ENCODE assay signal across 21 cellular contexts in the genomic region with DNA sequence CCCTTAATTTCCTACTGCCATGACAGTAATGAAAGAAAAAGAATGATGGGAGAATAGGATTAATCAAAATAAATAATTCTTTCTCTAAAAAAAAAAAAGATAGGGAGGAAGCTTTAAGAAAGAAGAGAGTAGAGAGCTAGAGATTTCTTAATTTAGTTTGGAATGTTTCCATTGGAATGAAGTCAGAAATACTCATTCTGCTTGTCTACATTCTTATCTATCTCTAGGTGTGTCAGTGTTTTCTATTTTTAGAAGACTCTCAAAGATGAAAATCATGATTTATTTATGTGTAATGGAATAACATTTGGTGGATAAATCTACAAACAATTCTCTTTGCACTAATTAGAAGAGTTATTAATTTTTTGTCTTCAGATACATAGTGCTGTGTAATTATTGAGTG. TPM values are rescaled to one million over a fixed set of nuclear protein-coding genes. Genes with fewer than 3 reads are reported as not detected.
DNase-seq lines count a peak whose midpoint lies in the region; ATAC-seq, FAIRE-seq and TF ChIP-seq lines count a peak whose summit lies in the region.
"Had no signal": no experiment of that assay in that cellular context is flagged by ENCODE, and none has a peak within 500 bp of the region (broad histone marks: within the 10 kb centered on the region; RNA-seq: fewer than 3 reads in every experiment).

No MANE protein-coding gene starts in this region.

- TF ChIP-seq CTCF in fibroblast of lung (conservative IDR thresholded peaks at IDR 0.05 in 1 of 2, IDR thresholded peaks at IDR 0.05 in 1 of 2; ENCODE audit: low read depth in 1 of 2, low read length in 2 of 2) (no peak), parathyroid adenoma (IDR thresholded peaks at IDR 0.05) (no peak), WTC11 (IDR thresholded peaks at IDR 0.05) (no peak)

- no peaks in the 10 kb centered on the region for H3K36me3 ChIP-seq in fibroblast of lung (ENCODE audit: control insufficient read depth, insufficient read depth, low read length)
- H3K36me3 ChIP-seq in parathyroid adenoma (ENCODE audit: control insufficient read depth, insufficient read depth, low read length) = no peaks in the 10 kb centered on the region

- H3K4me1 ChIP-seq in fibroblast of lung (ENCODE audit: control insufficient read depth, extremely low read depth, insufficient read depth, low read length) (peaks cover 3% of the 10 kb centered on the region), parathyroid adenoma (peaks cover 2% of the 10 kb centered on the region)
- H3K4me1 ChIP-seq: testis had no signal

- H3K36me3 Mint-ChIP-seq in WTC11 = 0 out of 2 replicates have a peak, but pooled peaks cover 3% of the 10 kb centered on the region
- H3K36me3 Mint-ChIP-seq: activated naive CD4-positive, alpha-beta T cell treated with anti-CD3 and anti-CD28 coated beads, Interleukin-2, amount 50 U/mL, for 24 hours; stimulated activated memory B cell treated with anti-CD40 and anti-IgM and Interleukin-4, amounts not matched to agents 10 μg/mL and 1 μg/mL and 100 μg/mL, for 72 hours had no signal

- H3K9me3 Mint-ChIP-seq in WTC11 = peaks cover 11% of the 10 kb centered on the region
- H3K9me3 Mint-ChIP-seq: activated naive CD4-positive, alpha-beta T cell treated with anti-CD3 and anti-CD28 coated beads, Interleukin-2, amount 50 U/mL, for 24 hours; stimulated activated memory B cell treated with anti-CD40 and anti-IgM and Interleukin-4, amounts not matched to agents 10 μg/mL and 1 μg/mL and 100 μg/mL, for 72 hours had no signal

- CTCF ChIA-PET in WTC11 (lab: Charles Lee) = no interaction called here

- no peaks in the 10 kb centered on the region for H3K79me2 ChIP-seq in fibroblast of lung (ENCODE audit: control insufficient read depth, insufficient read depth, low read length)
- no peaks in the 10 kb centered on the region for H3K79me2 ChIP-seq in parathyroid adenoma

- no peak overlapping the region for H3K9ac ChIP-seq in fibroblast of lung (ENCODE audit: insufficient read depth, low read length)
- no peak overlapping the region for H3K9ac ChIP-seq in parathyroid adenoma

- peak; percentile 54; the same call in 2 of the 3 replicates for ATAC-seq in SK-N-SH treated with all-trans-retinoic acid at 6 μM for 48 hours
- no peak for ATAC-seq in HG02642 (IDR thresholded peaks at IDR 0.05; ENCODE audit: poor library complexity, unreplicated experiment)
- ATAC-seq in WTC11 = no peak
- ATAC-seq: activated T-cell treated with anti-CD3 and anti-CD28 coated beads, Interleukin-2, amount 50 U/mL, for 72 hours; left colon; stimulated activated memory B cell treated with anti-CD40 and anti-IgM and Interleukin-4, amounts not matched to agents 10 μg/mL and 1 μg/mL and 100 μg/mL, for 72 hours had no signal

- TF ChIP-seq POLR2A in H54 (IDR thresholded peaks at IDR 0.05; ENCODE audit: low read depth, low read length) = no peak

- no peak overlapping the region for H3K27ac ChIP-seq in fibroblast of lung (ENCODE audit: insufficient read depth, low read length)
- peak overlapping the region; percentile 13 for H3K27ac ChIP-seq in parathyroid adenoma
- H3K27ac ChIP-seq: testis had no signal

- H3K4me3 ChIP-seq in fibroblast of lung (replicated peaks in 1 of 4; ENCODE audit: control extremely low read depth in 1 of 4, insufficient read depth in 1 of 4, low read depth in 3 of 4, low read length in 4 of 4) (no peak overlapping the region), parathyroid adenoma (ENCODE audit: low read depth, low read length) (peak overlapping the region; percentile 3)
- H3K4me3 ChIP-seq: testis had no signal

- H4K20me1 ChIP-seq in fibroblast of lung (ENCODE audit: control insufficient read depth, extremely low read depth, insufficient read depth, low read length) = no peaks in the 10 kb centered on the region

- H2AFZ ChIP-seq in fibroblast of lung (ENCODE audit: low read length) = no peak overlapping the region
- no peak overlapping the region for H2AFZ ChIP-seq in parathyroid adenoma

- no peak for FAIRE-seq in H54 (lab: Jason Lieb, UNC)
- FAIRE-seq: colon had no signal

- no peak overlapping the region for H3K4me3 Mint-ChIP-seq in WTC11
- H3K4me3 Mint-ChIP-seq: activated naive CD4-positive, alpha-beta T cell treated with anti-CD3 and anti-CD28 coated beads, Interleukin-2, amount 50 U/mL, for 24 hours; activated T-cell treated with anti-CD3 and anti-CD28 coated beads, Interleukin-2, amount 50 U/mL, for 72 hours; nephron; stimulated activated memory B cell treated with anti-CD40 and anti-IgM and Interleukin-4, amounts not matched to agents 10 μg/mL and 1 μg/mL and 100 μg/mL, for 72 hours had no signal

- peak; percentile 39 for DNase-seq in GM03348 (ENCODE audit: low spot score)
- peak; percentile 14 to 83 for DNase-seq in fibroblast of lung (ENCODE audit: low read depth in 2 of 2)
- no peak for DNase-seq in H54 (ENCODE audit: insufficient read length, low spot score)
- no peak for DNase-seq in WTC11 (ENCODE audit: low spot score)
- DNase-seq: activated T-cell treated with anti-CD3 and anti-CD28 coated beads, Interleukin-2, amount 50 U/mL, for 72 hours; DMS79; foreskin melanocyte; H7; left colon; NCI-H1417 treated with DMSO at 0.1 percent for 48 hours; NCI-H69; Right ventricle myocardium superior; testis had no signal

- no peak overlapping the region for H3K4me2 ChIP-seq in fibroblast of lung (ENCODE audit: extremely low read depth, insufficient read depth, low read length)
- peak overlapping the region; percentile 26 for H3K4me2 ChIP-seq in parathyroid adenoma (ENCODE audit: low read length)

- POLR2A ChIA-PET in WTC11 (lab: Charles Lee) = no interaction called here

- H3K9me3 ChIP-seq in fibroblast of lung (ENCODE audit: control insufficient read depth, insufficient read depth, low read depth, low read length) (no peaks in the 10 kb centered on the region), parathyroid adenoma (ENCODE audit: control insufficient read depth, low read length) (no peaks in the 10 kb centered on the region)
- H3K9me3 ChIP-seq: testis had no signal

- H3K27me3 Mint-ChIP-seq in WTC11 (ENCODE audit: low read depth) = peaks cover 8% of the 10 kb centered on the region; the same call in 1 of the 2 replicates
- H3K27me3 Mint-ChIP-seq: activated naive CD4-positive, alpha-beta T cell treated with anti-CD3 and anti-CD28 coated beads, Interleukin-2, amount 50 U/mL, for 24 hours; stimulated activated memory B cell treated with anti-CD40 and anti-IgM and Interleukin-4, amounts not matched to agents 10 μg/mL and 1 μg/mL and 100 μg/mL, for 72 hours had no signal

- H3K4me1 Mint-ChIP-seq in WTC11 = peaks cover 32% of the 10 kb centered on the region

- no peaks in the 10 kb centered on the region for H3K27me3 ChIP-seq in fibroblast of lung (ENCODE audit: control insufficient read depth, insufficient read depth, low read length)
- no peaks in the 10 kb centered on the region for H3K27me3 ChIP-seq in parathyroid adenoma (ENCODE audit: control insufficient read depth, insufficient read depth, low read length)
- H3K27me3 ChIP-seq: testis had no signal

- H3K27ac Mint-ChIP-seq in WTC11 = no peak overlapping the region
- H3K27ac Mint-ChIP-seq: activated naive CD4-positive, alpha-beta T cell treated with anti-CD3 and anti-CD28 coated beads, Interleukin-2, amount 50 U/mL, for 24 hours; progenitor cell of endocrine pancreas had no signal

TF ChIP-seq in SK-N-SH treated with all-trans-retinoic acid at 6 μM for 48 hours, 23 proteins besides CTCF, POLR2A, EP300 and RAD21:
- peak; percentile 77 for TF ChIP-seq ISL1 (CRISPR knock-in tag; IDR thresholded peaks at IDR 0.05)
- TF ChIP-seq GLIS3 (CRISPR knock-in tag; IDR thresholded peaks at IDR 0.05) = no peak

TF ChIP-seq in WTC11, 78 proteins besides CTCF, POLR2A, EP300 and RAD21:
- no peak for TF ChIP-seq GTF2I (CRISPR knock-in tag; conservative IDR thresholded peaks at IDR 0.05)
- no peak for TF ChIP-seq NR1H2 (CRISPR knock-in tag; IDR thresholded peaks at IDR 0.05)
TF ChIP-seq in WTC11: peak in this region for 0.

RNA-seq across cellular contexts. Expression of a gene that starts 38.0 kb away (rescaled TPM):
- total RNA-seq in fibroblast of lung = 9.9 and 10.3 TPM in 2 replicates
- polyA plus RNA-seq in fibroblast of lung = 12.6 and 14.6 TPM in 2 replicates
- polyA plus RNA-seq in fibroblast of lung (2012) = 6.1 and 9.6 TPM in 2 replicates
- 13.7 and 24.3 TPM in 2 replicates for polyA minus RNA-seq in fibroblast of lung (ENCODE audit: low replicate concordance)
- total RNA-seq in WTC11 (2021) = 19.9 to 24.3 TPM (median 20.9 TPM) in 3 replicates

Comparison
In these comparisons a context has a peak if more than half of its experiments do, and no peak if none do; other contexts are left out.
1. DNase-seq: peak in GM03348 (single experiment) and fibroblast of lung (2 of 2); none in H54 (single experiment) and WTC11 (single experiment).